ENCODE assay signal across 14 cellular contexts in genomic region chr17:19311421-19312215, GRCh38. TPM values are rescaled to one million over a fixed set of nuclear protein-coding genes. Genes with fewer than 3 reads are reported as not detected.
DNase-seq lines count a peak whose midpoint lies in the region; ATAC-seq and TF ChIP-seq lines count a peak whose summit lies in the region.
"Had no signal": no experiment of that assay in that cellular context is flagged by ENCODE, and none has a peak within 500 bp of the region (broad histone marks: within the 10 kb centered on the region; RNA-seq: fewer than 3 reads in every experiment).

No MANE protein-coding gene starts in this region.

- H3K4me1 ChIP-seq in SK-N-SH (ENCODE audit: control insufficient read depth in 1 of 2, insufficient read depth in 2 of 2, low read depth in 1 of 2, low read length in 1 of 2) (peaks cover 10 to 16% of the 10 kb centered on the region in 2 experiments; a peak in 3 of 4 replicates), heart right ventricle (peaks cover 0 to 48% (median 34%) of the 10 kb centered on the region in 9 donors)

- peak; percentile 48 to 90 (median 80) for ATAC-seq in heart right ventricle
- ATAC-seq in GM19452 (IDR thresholded peaks at IDR 0.05; ENCODE audit: unreplicated experiment) = no peak
- no peak for ATAC-seq in GM18517 (IDR thresholded peaks at IDR 0.05; ENCODE audit: unreplicated experiment)
- ATAC-seq in HG03280 (IDR thresholded peaks at IDR 0.05; ENCODE audit: unreplicated experiment) = no peak
- ATAC-seq: gastroesophageal sphincter; stimulated activated naive CD8-positive, alpha-beta T cell treated with anti-CD3 and anti-CD28 coated beads, Interleukin-15, Interleukin-2, amounts not matched to agents 100 U/mL and 50 U/mL, for 24 hours had no signal

- CTCF ChIA-PET in SK-N-SH (lab: Yijun Ruan, JAX) = no interaction called here

- 63% methylated on average over 6 of the region's 6 CpGs for WGBS in SK-N-SH (ENCODE audit: low lambda C conversion rate)
- 61 to 72% methylated on average over 6 of the region's 6 CpGs for WGBS in heart right ventricle, 2 donors

- H2AFZ ChIP-seq in SK-N-SH (ENCODE audit: low read depth) = no peak overlapping the region

- H3K9ac ChIP-seq in SK-N-SH = peak overlapping the region; percentile 42; the same call in 1 of the 2 replicates

- no peak for TF ChIP-seq EP300 in SK-N-SH (IDR thresholded peaks at IDR 0.05; ENCODE audit: borderline replicate concordance in 1 of 2, low read depth in 1 of 2, low read length in 1 of 2)

- peak; percentile 77 for DNase-seq in ELR (ENCODE audit: low read depth)
- no peak for DNase-seq in SK-N-SH
- peak in 1 of 2 donors; percentile 46 for DNase-seq in heart right ventricle
- DNase-seq in pulmonary artery endothelial cell (ENCODE audit: low read depth, low spot score) = peak; percentile 45
- no peak for DNase-seq in retina
- DNase-seq: NCI-H446; nucleus accumbens; stimulated activated CD4-positive, alpha-beta T cell treated with anti-CD3 and anti-CD28 coated beads, Interleukin-2, amount 100 ng/mL, for 48 hours; stimulated activated naive CD8-positive, alpha-beta T cell treated with anti-CD3 and anti-CD28 coated beads, Interleukin-15, Interleukin-2, amounts not matched to agents 100 U/mL and 50 U/mL, for 24 hours had no signal

- H3K9me2 ChIP-seq in SK-N-SH = no peaks in the 10 kb centered on the region

- H3K79me2 ChIP-seq in SK-N-SH (ENCODE audit: insufficient read depth) = no peaks in the 10 kb centered on the region

- H3K36me3 ChIP-seq in SK-N-SH (replicated peaks in 1 of 2; ENCODE audit: control insufficient read depth in 1 of 2, insufficient read depth in 2 of 2, low read length in 1 of 2) (peaks cover 19 to 41% of the 10 kb centered on the region in 2 experiments), heart right ventricle (peaks cover 0 to 67% (median 23%) of the 10 kb centered on the region in 9 donors)

- no peaks in the 10 kb centered on the region for H3K27me3 ChIP-seq in SK-N-SH (ENCODE audit: insufficient read depth)
- peaks cover 0 to 73% (median 0%) of the 10 kb centered on the region in 7 donors for H3K27me3 ChIP-seq in heart right ventricle
- H3K27me3 ChIP-seq: gastroesophageal sphincter had no signal

- H4K20me1 ChIP-seq in SK-N-SH (ENCODE audit: insufficient read depth) = no peaks in the 10 kb centered on the region

- peak overlapping the region; percentile 39 for H3K4me2 ChIP-seq in SK-N-SH

- TF ChIP-seq CTCF in SK-N-SH (IDR thresholded peaks at IDR 0.05) (no peak), heart right ventricle (IDR thresholded peaks at IDR 0.05) (no peak)

- no peaks in the 10 kb centered on the region for H3K9me3 ChIP-seq in SK-N-SH
- no peaks in the 10 kb centered on the region for H3K9me3 ChIP-seq in heart right ventricle
- H3K9me3 ChIP-seq: gastroesophageal sphincter had no signal

- H3F3A ChIP-seq in SK-N-SH (replicated peaks; ENCODE audit: insufficient read depth) = peaks cover 8% of the 10 kb centered on the region

- POLR2A ChIA-PET in SK-N-SH (lab: Yijun Ruan, JAX) = interaction anchor here (0.7 kb wide), 1 partner anchor 12 kb away, joined by 3 read pairs; no protein-coding TSS in a partner anchor

- no peak for TF ChIP-seq RAD21 in SK-N-SH (IDR thresholded peaks at IDR 0.05; ENCODE audit: low read length)

- H3K4me3 ChIP-seq in SK-N-SH (ENCODE audit: low read depth in 2 of 2, low read length in 1 of 2) = peak overlapping the region in 1 of 2 experiments; percentile 33; a peak in 1 of 4 replicates
- no peak overlapping the region for H3K4me3 ChIP-seq in heart right ventricle
- H3K4me3 ChIP-seq: coronary artery, gastroesophageal sphincter had no signal

- H3K27ac ChIP-seq in SK-N-SH (ENCODE audit: low read depth in 2 of 2, low read length in 1 of 2) (peak overlapping the region; percentile 31 to 77; a peak in 3 of 4 replicates), heart right ventricle (peak overlapping the region; percentile 37 to 88 (median 76))

- intact Hi-C loops in heart right ventricle (cut with DNase I) = no loop called here

TF ChIP-seq in SK-N-SH, 30 proteins besides CTCF, POLR2A, EP300 and RAD21:
- TF ChIP-seq RXRA (IDR thresholded peaks at IDR 0.05; ENCODE audit: borderline replicate concordance, low read depth) (no peak), FOSL2 (IDR thresholded peaks at IDR 0.05; ENCODE audit: borderline replicate concordance, low read depth) (peak; percentile 48; the same call in 1 of the 2 replicates), REST (IDR thresholded peaks at IDR 0.05; ENCODE audit: low read depth, low read length) (no peak)

RNA-seq across cellular contexts. Expression of gene B9D1, which starts 50.9 kb away (rescaled TPM):
- 75.0 and 81.6 TPM in 2 replicates for polyA plus RNA-seq in SK-N-SH (2012; rRNA removed)
- polyA plus RNA-seq in SK-N-SH (2012; cell fraction: cytosol; rRNA removed) = 56.1 and 64.8 TPM in 2 replicates
- polyA plus RNA-seq in SK-N-SH (2012; cell fraction: nucleus; rRNA removed) = 81.5 and 92.1 TPM in 2 replicates
- 10 to 100 TPM in 5 of 10 donors, 1 to 10 TPM in 5; 5.3 to 18.8 (median 10.4) TPM for total RNA-seq in heart right ventricle
- polyA plus RNA-seq in heart right ventricle = 10 to 100 TPM in 1 of 2 donors, 1 to 10 TPM in 1; 9.4 to 11.6 TPM
- total RNA-seq in pulmonary artery endothelial cell = 16.1 and 39.7 TPM in 2 replicates

Comparison
In these comparisons a context has a peak if more than half of its experiments do, and no peak if none do; other contexts are left out.
1. DNase-seq: peak in ELR (single experiment) and pulmonary artery endothelial cell (single experiment); none in SK-N-SH (single experiment) and retina (single experiment).
2. ATAC-seq: peak in heart right ventricle (8 of 8); none in GM19452 (single experiment), GM18517 (single experiment) and HG03280 (single experiment).